26 cellular contexts compared by ENCODE assay signal in the genomic region with DNA sequence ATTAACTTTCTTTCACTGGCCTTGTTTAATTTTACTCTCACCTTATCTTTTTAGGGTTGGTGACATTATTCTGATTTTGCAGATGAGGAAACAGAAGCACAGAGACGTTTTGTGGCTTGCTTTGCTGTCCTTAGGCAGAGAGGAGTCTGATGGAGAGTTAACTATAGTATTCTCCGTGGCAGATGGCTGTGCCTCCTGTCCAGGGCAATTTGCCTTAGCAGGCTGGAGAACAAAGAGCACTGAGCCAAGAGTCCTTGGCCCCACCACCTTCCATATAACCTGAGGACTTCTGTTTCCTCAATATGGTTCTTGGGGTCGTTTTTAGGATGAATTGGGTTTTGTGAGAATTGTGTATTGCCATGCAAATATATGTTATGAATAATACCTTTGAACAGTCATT.
DNase-seq lines count a peak whose midpoint lies in the region; ATAC-seq and TF ChIP-seq lines count a peak whose summit lies in the region.
"Had no signal": no experiment of that assay in that cellular context is flagged by ENCODE, and none has a peak within 500 bp of the region (broad histone marks: within the 10 kb centered on the region; RNA-seq: fewer than 3 reads in every experiment).

No MANE protein-coding gene starts in this region.

- in situ Hi-C loops in brain microvascular endothelial cell (cut with HindIII; ENCODE audit: low pct_ligation_motif_present, low sequenced_read_pairs), result no loop called here

- no peak overlapping the region for H3K4me3 Mint-ChIP-seq in mesothelial cell of epicardium
- H3K4me3 Mint-ChIP-seq: dendritic cell treated with granulocyte-macrophage colony-stimulating factor and Interleukin-4, amounts not matched to agents 40 ng/mL and 50 ng/mL, for 4 days; naive thymus-derived CD8-positive, alpha-beta T cell had no signal

- DNase-seq in AG04450 (ENCODE audit: low read depth, low spot score) (no peak), brain microvascular endothelial cell (no peak), mesothelial cell of epicardium (ENCODE audit: low spot score in 2 of 2, unreplicated experiment in 2 of 2) (no peak), activated gamma-delta T cell (lab: John Stamatoyannopoulos, UW) (no peak), kidney tubule cell (ENCODE audit: low spot score) (no peak)
- DNase-seq: activated CD4-positive, alpha-beta T cell treated with anti-CD3 and anti-CD28 coated beads for 4 hours; activated CD8-positive, alpha-beta memory T cell treated with anti-CD3 and anti-CD28 coated beads, Interleukin-2, amount 50 U/mL, for 48 hours; activated gamma-delta T cell treated with Interleukin-2 at 50 U/mL for 16 hours; foreskin fibroblast; GDM1; hypothalamus; islet precursor cell; naive thymus-derived CD8-positive, alpha-beta T cell; NCI-H1105 treated with DMSO at 0.1 percent for 48 hours; NCI-H2081 treated with DMSO at 0.1 percent for 48 hours; NCI-H510A treated with DMSO at 0.1 percent for 48 hours; right lobe of liver had no signal

- CTCF ChIA-PET in AG04450 (lab: Charles Lee), result interaction anchor here (0.6 to 1.1 kb wide), 3 partner anchors 25 to 428 kb away, joined by 3 to 9 read pairs (median 3); no protein-coding TSS in a partner anchor

- H3K27ac ChIP-seq in AG04450 (ENCODE audit: low read depth, low read length), result peak overlapping the region; percentile 13
- H3K27ac ChIP-seq in HUES6 (ENCODE audit: low read depth, low read length), result peak overlapping the region; percentile 78; the same call in 1 of the 2 replicates
- peak overlapping the region; percentile 88 for H3K27ac ChIP-seq in brain microvascular endothelial cell
- H3K27ac ChIP-seq: C4-2B, right lobe of liver had no signal

- no peaks in the 10 kb centered on the region for H3K27me3 ChIP-seq in AG04450 (ENCODE audit: control insufficient read depth, insufficient read depth, low read length)
- no peaks in the 10 kb centered on the region for H3K27me3 ChIP-seq in HUES6 (ENCODE audit: control insufficient read depth, insufficient read depth, low read length)
- no peaks in the 10 kb centered on the region for H3K27me3 ChIP-seq in brain microvascular endothelial cell (replicated peaks)
- H3K27me3 ChIP-seq: breast epithelium, right lobe of liver, testis had no signal

- H3K9me3 ChIP-seq in AG04450 (ENCODE audit: control insufficient read depth, insufficient read depth, low read length) (peaks cover 5% of the 10 kb centered on the region; the same call in 1 of the 2 replicates), HUES6 (ENCODE audit: control insufficient read depth, insufficient read depth, low read depth, low read length) (no peaks in the 10 kb centered on the region; the same call in 1 of the 2 replicates)
- H3K9me3 ChIP-seq: breast epithelium, right lobe of liver, testis had no signal

- TF ChIP-seq CTCF in AG04450 (IDR thresholded peaks at IDR 0.05; ENCODE audit: low read depth, low read length) (no peak), brain microvascular endothelial cell (IDR thresholded peaks at IDR 0.05; ENCODE audit: low read depth, low read length, missing control alignments) (no peak), mesothelial cell of epicardium (IDR thresholded peaks at IDR 0.05; ENCODE audit: unreplicated experiment) (no peak)

- no peak overlapping the region for H3K9ac ChIP-seq in HUES6 (ENCODE audit: low read length)
- H3K9ac ChIP-seq: parathyroid adenoma had no signal

- H3K4me1 ChIP-seq in HUES6 (ENCODE audit: control insufficient read depth, insufficient read depth, low read length), result peaks cover 42% of the 10 kb centered on the region
- H3K4me1 ChIP-seq: right lobe of liver, testis had no signal

- H3K36me3 ChIP-seq in HUES6 (ENCODE audit: control insufficient read depth, insufficient read depth, low read length) (no peaks in the 10 kb centered on the region), brain microvascular endothelial cell (replicated peaks) (no peaks in the 10 kb centered on the region)
- H3K36me3 ChIP-seq: breast epithelium, right lobe of liver had no signal

- POLR2A ChIA-PET in AG04450 (lab: Yijun Ruan, JAX), result interaction anchor here (0.6 to 0.7 kb wide), 4 partner anchors 34 to 382 kb away, joined by 3 to 7 read pairs (median 4); no protein-coding TSS in a partner anchor

- H3K36me3 Mint-ChIP-seq in mesothelial cell of epicardium, result peaks cover 4% of the 10 kb centered on the region
- H3K36me3 Mint-ChIP-seq: naive thymus-derived CD8-positive, alpha-beta T cell had no signal

- peak overlapping the region; percentile 64 for H3K27ac Mint-ChIP-seq in mesothelial cell of epicardium
- H3K27ac Mint-ChIP-seq: dendritic cell treated with granulocyte-macrophage colony-stimulating factor and Interleukin-4, amounts not matched to agents 40 ng/mL and 50 ng/mL, for 4 days; naive thymus-derived CD8-positive, alpha-beta T cell had no signal

- no peaks in the 10 kb centered on the region for H3K27me3 Mint-ChIP-seq in mesothelial cell of epicardium (ENCODE audit: low read depth)
- H3K27me3 Mint-ChIP-seq: dendritic cell treated with granulocyte-macrophage colony-stimulating factor and Interleukin-4, amounts not matched to agents 40 ng/mL and 50 ng/mL, for 4 days; naive thymus-derived CD8-positive, alpha-beta T cell had no signal

- H3K4me3 ChIP-seq in AG04450 (ENCODE audit: low read depth, low read length), result no peak overlapping the region
- H3K4me3 ChIP-seq in HUES6 (ENCODE audit: low read depth, low read length), result no peak overlapping the region
- H3K4me3 ChIP-seq in brain microvascular endothelial cell (ENCODE audit: low read depth, low read length), result no peak overlapping the region
- H3K4me3 ChIP-seq: breast epithelium, right lobe of liver, testis had no signal

- H3K9me3 Mint-ChIP-seq in mesothelial cell of epicardium, result peaks cover 9% of the 10 kb centered on the region
- H3K9me3 Mint-ChIP-seq: dendritic cell treated with granulocyte-macrophage colony-stimulating factor and Interleukin-4, amounts not matched to agents 40 ng/mL and 50 ng/mL, for 4 days; stimulated activated effector memory CD8-positive, alpha-beta T cell treated with anti-CD3 and anti-CD28 coated beads, Interleukin-12 subunit alpha, Interleukin-12 subunit beta, amount 100 ng/mL, for 72 hours had no signal

- no peak for ATAC-seq in GM18909 (IDR thresholded peaks at IDR 0.05; ENCODE audit: poor library complexity, unreplicated experiment)
- no peak for ATAC-seq in GM18502 (IDR thresholded peaks at IDR 0.05; ENCODE audit: poor library complexity, unreplicated experiment)
- ATAC-seq: naive thymus-derived CD8-positive, alpha-beta T cell; right lobe of liver; stimulated activated effector memory CD8-positive, alpha-beta T cell treated with anti-CD3 and anti-CD28 coated beads, Interleukin-12 subunit alpha, Interleukin-12 subunit beta, amount 100 ng/mL, for 72 hours had no signal

- peaks cover 52% of the 10 kb centered on the region for H3K4me1 Mint-ChIP-seq in mesothelial cell of epicardium

Comparison
In these comparisons a context has a peak if more than half of its experiments do, and no peak if none do; other contexts are left out.
1. H3K27ac ChIP-seq: peak in every context shown above with its lines; median percentile 88 in brain microvascular endothelial cell; 78 in HUES6; 13 in AG04450.